ENCODE assay signal across 19 cellular contexts in the genomic region with DNA sequence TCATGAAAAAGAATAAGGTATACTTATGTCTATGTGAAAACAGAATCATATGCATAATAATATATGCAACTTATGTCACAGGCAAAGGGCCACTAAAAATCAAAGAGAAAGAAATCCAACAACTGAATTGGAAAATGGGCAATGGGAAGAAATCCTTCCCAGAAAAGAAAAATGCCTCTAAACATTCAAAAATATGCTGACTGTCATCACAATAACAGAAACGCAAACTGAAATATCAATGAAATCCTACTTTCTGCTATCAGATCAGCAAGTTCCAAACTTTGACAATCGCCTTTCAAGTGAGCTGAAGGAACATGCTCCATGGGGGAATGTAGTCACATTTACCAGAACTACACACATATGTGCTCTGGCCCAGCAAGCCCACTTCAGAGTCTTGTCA.
"Had no signal": no experiment of that assay in that cellular context is flagged by ENCODE, and none has a peak within 500 bp of the region (broad histone marks: within the 10 kb centered on the region; RNA-seq: fewer than 3 reads in every experiment).

No MANE protein-coding gene starts in this region.

- DNase-seq: activated CD8-positive, alpha-beta memory T cell treated with anti-CD3 and anti-CD28 coated beads for 24 hours; activated CD8-positive, alpha-beta memory T cell treated with anti-CD3 and anti-CD28 coated beads, Interleukin-2, amount 50 U/mL, for 48 hours; activated effector memory CD4-positive, alpha-beta T cell treated with Interleukin-2 at 50 U/mL for 16 hours; activated naive CD4-positive, alpha-beta T cell treated with anti-CD3 and anti-CD28 coated beads, Interleukin-2, amount 50 U/mL, for 16 hours; activated T-cell treated with anti-CD3 and anti-CD28 coated beads, Interleukin-2, amount 50 U/mL, for 48 hours; cortex of kidney; erythroblast; foreskin melanocyte; glutamatergic neuron; hippocampal formation; left cardiac atrium; sigmoid colon; stimulated activated CD4-positive, alpha-beta T cell treated with anti-CD3 and anti-CD28 coated beads, Interleukin-4, amount 100 ng/mL, for 4 hours; stimulated activated naive B cell treated with anti-CD40 and anti-IgM and Interleukin-4, amounts not matched to agents 10 μg/mL and 1 μg/mL and 100 μg/mL, for 72 hours; T-helper 9 cell had no signal

- H3K27ac ChIP-seq: ascending aorta, breast epithelium, parathyroid adenoma, sigmoid colon had no signal

- H3K27me3 ChIP-seq: ascending aorta, sigmoid colon had no signal

- H3K9ac ChIP-seq: parathyroid adenoma had no signal

- H3K9me3 ChIP-seq: ascending aorta, breast epithelium, sigmoid colon had no signal

- H3K4me3 ChIP-seq: ascending aorta, breast epithelium, sigmoid colon had no signal

- H3K36me3 ChIP-seq: ascending aorta, breast epithelium, sigmoid colon had no signal

- ATAC-seq: left cardiac atrium; natural killer cell treated with Interleukin-12 subunit alpha and Interleukin-12 subunit beta and Interleukin-15 and Interleukin-18, amount 100 ng/mL, for 72 hours had no signal

- H2AFZ ChIP-seq: parathyroid adenoma had no signal

- H3K4me1 ChIP-seq: breast epithelium, parathyroid adenoma had no signal

- H3K79me2 ChIP-seq: parathyroid adenoma had no signal
